Comparison of ENCODE assay signal across 9 cellular contexts in genomic region chr10:69553328-69553727, GRCh38. TPM values are rescaled to one million over a fixed set of nuclear protein-coding genes. Genes with fewer than 3 reads are reported as not detected.
"Had no signal": no experiment of that assay in that cellular context is flagged by ENCODE, and none has a peak within 500 bp of the region (broad histone marks: within the 10 kb centered on the region; RNA-seq: fewer than 3 reads in every experiment).

No MANE protein-coding gene starts in this region.

- H3K9ac ChIP-seq: KMS-11 had no signal

- H3K4me2 ChIP-seq: KMS-11 had no signal

- DNase-seq: IMR-90, KBM-7, KG1 had no signal

- H3K27ac ChIP-seq: HL-60, KMS-11 had no signal

- H3K4me3 ChIP-seq: K562 had no signal

- FAIRE-seq: HTR-8/SVneo, K562 had no signal

- ATAC-seq: K562 had no signal

RNA-seq across cellular contexts. Expression of gene NEUROG3, which starts 19.9 kb away (rescaled TPM):
- total RNA-seq: HT1080, IMR-90, K562 had no signal
- polyA plus RNA-seq: IgD-negative memory B cell, IMR-90, K562 had no signal
